ENCODE assay signal across 2 cellular contexts in genomic region chr16:30417447-30418349, GRCh38.
A peak's percentile ranks its signal among the peaks of the same experiment; 100 is the strongest.
TF ChIP-seq lines count a peak whose summit lies in the region.

No MANE protein-coding gene starts in this region.

TF ChIP-seq in HCT116, 20 proteins besides CTCF, POLR2A, EP300 and RAD21:
- TF ChIP-seq ATF3 (IDR thresholded peaks at IDR 0.05) (no peak), CEBPB (IDR thresholded peaks at IDR 0.05; ENCODE audit: low read depth) (no peak), EZH2phosphoT487 (IDR thresholded peaks at IDR 0.05; ENCODE audit: borderline replicate concordance) (no peak), EZH2 (IDR thresholded peaks at IDR 0.05) (no peak), SIN3A (IDR thresholded peaks at IDR 0.05; ENCODE audit: low read depth) (0 out of 2 replicates have a peak, but pooled peaks have one; percentile 35), CBX3 (IDR thresholded peaks at IDR 0.05; ENCODE audit: low read depth) (peak; percentile 45; the same call in 1 of the 2 replicates), SRF (IDR thresholded peaks at IDR 0.05; ENCODE audit: low read depth) (no peak), ZNF274 (IDR thresholded peaks at IDR 0.05; ENCODE audit: low read depth, low read length) (no peak), SP1 (IDR thresholded peaks at IDR 0.05; ENCODE audit: low read depth) (no peak), ELF1 (IDR thresholded peaks at IDR 0.05; ENCODE audit: borderline replicate concordance, low read depth) (no peak), ZFX (IDR thresholded peaks at IDR 0.05) (0 out of 2 replicates have a peak, but pooled peaks have one; percentile 23), EGR1 (IDR thresholded peaks at IDR 0.05; ENCODE audit: low read depth) (no peak), YY1 (IDR thresholded peaks at IDR 0.05; ENCODE audit: extremely low read depth, insufficient replicate concordance, low read depth, low read length) (peak; percentile 4), FOSL1 (IDR thresholded peaks at IDR 0.05; ENCODE audit: low read depth) (no peak), POLR2AphosphoS5 (IDR thresholded peaks at IDR 0.05; ENCODE audit: low read depth, low read length) (peak; percentile 69), REST (IDR thresholded peaks at IDR 0.05; ENCODE audit: low read depth) (no peak), ZBTB33 (IDR thresholded peaks at IDR 0.05; ENCODE audit: extremely low read depth, insufficient replicate concordance, low read length) (no peak), MAX (IDR thresholded peaks at IDR 0.05) (peak; percentile 97), JUND (IDR thresholded peaks at IDR 0.05) (no peak), TCF7L2 (IDR thresholded peaks at IDR 0.05; ENCODE audit: borderline replicate concordance, extremely low read depth, insufficient read depth, insufficient read length) (peak; percentile 63)

TF ChIP-seq in K562, 482 proteins besides CTCF, POLR2A, EP300 and RAD21:
- TF ChIP-seq RBM25 (IDR thresholded peaks at IDR 0.05; ENCODE audit: low read depth, low read length, severe bottlenecking) = peak; percentile 42
- TF ChIP-seq RBFOX2 (IDR thresholded peaks at IDR 0.05; ENCODE audit: low read depth, low read length) = peak; percentile 57
- TF ChIP-seq POLR2G (IDR thresholded peaks at IDR 0.05; ENCODE audit: low read depth, low read length) = peak; percentile 70
- no peak for TF ChIP-seq FIP1L1 (IDR thresholded peaks at IDR 0.05; ENCODE audit: low read depth, low read length, poor library complexity, severe bottlenecking)
- no peak for TF ChIP-seq SNRNP70 (optimal IDR thresholded peaks at IDR 0.05; ENCODE audit: low read depth, low read length)
- TF ChIP-seq MTA1 (IDR thresholded peaks at IDR 0.05; ENCODE audit: borderline replicate concordance) = no peak
- TF ChIP-seq SP1 (CRISPR knock-in tag; IDR thresholded peaks at IDR 0.05) = no peak
- TF ChIP-seq ZBTB33 (CRISPR knock-in tag; IDR thresholded peaks at IDR 0.05) = peak; percentile 92
- TF ChIP-seq PREB (CRISPR knock-in tag; IDR thresholded peaks at IDR 0.05) = no peak
- TF ChIP-seq ZNF224 (CRISPR knock-in tag; IDR thresholded peaks at IDR 0.05) = no peak
- TF ChIP-seq KAT7 (CRISPR knock-in tag; IDR thresholded peaks at IDR 0.05; ENCODE audit: borderline replicate concordance) = no peak
- TF ChIP-seq HOXB6 (CRISPR knock-in tag; IDR thresholded peaks at IDR 0.05; ENCODE audit: borderline replicate concordance) = no peak
- TF ChIP-seq ZBTB1 (CRISPR knock-in tag; IDR thresholded peaks at IDR 0.05; ENCODE audit: borderline replicate concordance, low read depth) = no peak
- TF ChIP-seq ZKSCAN8 (CRISPR knock-in tag; IDR thresholded peaks at IDR 0.05) = peak; percentile 75; the same call in 1 of the 2 replicates
TF ChIP-seq in K562: peak in this region for 5.
